1 cellular context compared by ENCODE assay signal in the genomic region with DNA sequence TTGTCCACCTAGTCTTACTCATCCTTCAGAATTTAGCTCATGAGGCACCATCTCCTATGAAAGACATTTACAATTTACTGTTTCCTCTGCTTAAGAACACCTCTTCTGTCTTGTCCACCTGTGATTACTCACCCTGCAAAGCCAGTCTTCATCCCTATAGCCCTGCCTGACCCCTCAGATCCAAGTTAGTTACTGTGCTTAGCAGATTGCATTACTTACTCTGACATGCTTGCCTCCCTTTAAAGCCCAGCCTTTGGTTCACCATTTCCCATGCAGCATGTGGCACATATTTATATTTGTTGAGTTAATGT.
TF ChIP-seq lines count a peak whose summit lies in the region.

No MANE protein-coding gene starts in this region.

TF ChIP-seq in GM23338, 12 proteins besides CTCF, POLR2A, EP300 and RAD21:
- TF ChIP-seq, protein P1, sequence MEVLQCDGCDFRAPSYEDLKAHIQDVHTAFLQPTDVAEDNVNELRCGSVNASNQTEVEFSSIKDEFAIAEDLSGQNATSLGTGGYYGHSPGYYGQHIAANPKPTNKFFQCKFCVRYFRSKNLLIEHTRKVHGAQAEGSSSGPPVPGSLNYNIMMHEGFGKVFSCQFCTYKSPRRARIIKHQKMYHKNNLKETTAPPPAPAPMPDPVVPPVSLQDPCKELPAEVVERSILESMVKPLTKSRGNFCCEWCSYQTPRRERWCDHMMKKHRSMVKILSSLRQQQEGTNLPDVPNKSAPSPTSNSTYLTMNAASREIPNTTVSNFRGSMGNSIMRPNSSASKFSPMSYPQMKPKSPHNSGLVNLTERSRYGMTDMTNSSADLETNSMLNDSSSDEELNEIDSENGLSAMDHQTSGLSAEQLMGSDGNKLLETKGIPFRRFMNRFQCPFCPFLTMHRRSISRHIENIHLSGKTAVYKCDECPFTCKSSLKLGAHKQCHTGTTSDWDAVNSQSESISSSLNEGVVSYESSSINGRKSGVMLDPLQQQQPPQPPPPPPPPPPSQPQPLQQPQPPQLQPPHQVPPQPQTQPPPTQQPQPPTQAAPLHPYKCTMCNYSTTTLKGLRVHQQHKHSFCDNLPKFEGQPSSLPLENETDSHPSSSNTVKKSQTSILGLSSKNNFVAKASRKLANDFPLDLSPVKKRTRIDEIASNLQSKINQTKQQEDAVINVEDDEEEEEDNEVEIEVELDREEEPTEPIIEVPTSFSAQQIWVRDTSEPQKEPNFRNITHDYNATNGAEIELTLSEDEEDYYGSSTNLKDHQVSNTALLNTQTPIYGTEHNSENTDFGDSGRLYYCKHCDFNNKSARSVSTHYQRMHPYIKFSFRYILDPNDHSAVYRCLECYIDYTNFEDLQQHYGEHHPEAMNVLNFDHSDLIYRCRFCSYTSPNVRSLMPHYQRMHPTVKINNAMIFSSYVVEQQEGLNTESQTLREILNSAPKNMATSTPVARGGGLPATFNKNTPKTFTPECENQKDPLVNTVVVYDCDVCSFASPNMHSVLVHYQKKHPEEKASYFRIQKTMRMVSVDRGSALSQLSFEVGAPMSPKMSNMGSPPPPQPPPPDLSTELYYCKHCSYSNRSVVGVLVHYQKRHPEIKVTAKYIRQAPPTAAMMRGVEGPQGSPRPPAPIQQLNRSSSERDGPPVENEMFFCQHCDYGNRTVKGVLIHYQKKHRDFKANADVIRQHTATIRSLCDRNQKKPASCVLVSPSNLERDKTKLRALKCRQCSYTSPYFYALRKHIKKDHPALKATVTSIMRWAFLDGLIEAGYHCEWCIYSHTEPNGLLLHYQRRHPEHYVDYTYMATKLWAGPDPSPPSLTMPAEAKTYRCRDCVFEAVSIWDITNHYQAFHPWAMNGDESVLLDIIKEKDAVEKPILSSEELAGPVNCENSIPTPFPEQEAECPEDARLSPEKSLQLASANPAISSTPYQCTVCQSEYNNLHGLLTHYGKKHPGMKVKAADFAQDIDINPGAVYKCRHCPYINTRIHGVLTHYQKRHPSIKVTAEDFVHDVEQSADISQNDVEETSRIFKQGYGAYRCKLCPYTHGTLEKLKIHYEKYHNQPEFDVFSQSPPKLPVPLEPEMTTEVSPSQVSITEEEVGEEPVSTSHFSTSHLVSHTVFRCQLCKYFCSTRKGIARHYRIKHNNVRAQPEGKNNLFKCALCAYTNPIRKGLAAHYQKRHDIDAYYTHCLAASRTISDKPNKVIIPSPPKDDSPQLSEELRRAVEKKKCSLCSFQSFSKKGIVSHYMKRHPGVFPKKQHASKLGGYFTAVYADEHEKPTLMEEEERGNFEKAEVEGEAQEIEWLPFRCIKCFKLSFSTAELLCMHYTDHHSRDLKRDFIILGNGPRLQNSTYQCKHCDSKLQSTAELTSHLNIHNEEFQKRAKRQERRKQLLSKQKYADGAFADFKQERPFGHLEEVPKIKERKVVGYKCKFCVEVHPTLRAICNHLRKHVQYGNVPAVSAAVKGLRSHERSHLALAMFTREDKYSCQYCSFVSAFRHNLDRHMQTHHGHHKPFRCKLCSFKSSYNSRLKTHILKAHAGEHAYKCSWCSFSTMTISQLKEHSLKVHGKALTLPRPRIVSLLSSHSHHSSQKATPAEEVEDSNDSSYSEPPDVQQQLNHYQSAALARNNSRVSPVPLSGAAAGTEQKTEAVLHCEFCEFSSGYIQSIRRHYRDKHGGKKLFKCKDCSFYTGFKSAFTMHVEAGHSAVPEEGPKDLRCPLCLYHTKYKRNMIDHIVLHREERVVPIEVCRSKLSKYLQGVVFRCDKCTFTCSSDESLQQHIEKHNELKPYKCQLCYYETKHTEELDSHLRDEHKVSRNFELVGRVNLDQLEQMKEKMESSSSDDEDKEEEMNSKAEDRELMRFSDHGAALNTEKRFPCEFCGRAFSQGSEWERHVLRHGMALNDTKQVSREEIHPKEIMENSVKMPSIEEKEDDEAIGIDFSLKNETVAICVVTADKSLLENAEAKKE (CRISPR knock-in tag; IDR thresholded peaks at IDR 0.05) = no peak
- no peak for TF ChIP-seq STAT1 (IDR thresholded peaks at IDR 0.05; ENCODE audit: unreplicated experiment)
- TF ChIP-seq, protein P2, sequence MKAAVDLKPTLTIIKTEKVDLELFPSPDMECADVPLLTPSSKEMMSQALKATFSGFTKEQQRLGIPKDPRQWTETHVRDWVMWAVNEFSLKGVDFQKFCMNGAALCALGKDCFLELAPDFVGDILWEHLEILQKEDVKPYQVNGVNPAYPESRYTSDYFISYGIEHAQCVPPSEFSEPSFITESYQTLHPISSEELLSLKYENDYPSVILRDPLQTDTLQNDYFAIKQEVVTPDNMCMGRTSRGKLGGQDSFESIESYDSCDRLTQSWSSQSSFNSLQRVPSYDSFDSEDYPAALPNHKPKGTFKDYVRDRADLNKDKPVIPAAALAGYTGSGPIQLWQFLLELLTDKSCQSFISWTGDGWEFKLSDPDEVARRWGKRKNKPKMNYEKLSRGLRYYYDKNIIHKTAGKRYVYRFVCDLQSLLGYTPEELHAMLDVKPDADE (IDR thresholded peaks at IDR 0.05) = no peak
- TF ChIP-seq NANOG (IDR thresholded peaks at IDR 0.05; ENCODE audit: borderline replicate concordance) = no peak
- TF ChIP-seq POLR2AphosphoS5 (IDR thresholded peaks at IDR 0.05; ENCODE audit: low read depth) = no peak
- no peak for TF ChIP-seq ZNF331 (CRISPR knock-in tag; IDR thresholded peaks at IDR 0.05; ENCODE audit: low read depth)
- no peak for TF ChIP-seq ZNF114 (CRISPR knock-in tag; IDR thresholded peaks at IDR 0.05)
- TF ChIP-seq EZH2phosphoT487 (IDR thresholded peaks at IDR 0.05; ENCODE audit: unreplicated experiment) = no peak
- TF ChIP-seq CREB1 (CRISPR knock-in tag; IDR thresholded peaks at IDR 0.05; ENCODE audit: low read depth) = no peak
- no peak for TF ChIP-seq EZH2 (IDR thresholded peaks at IDR 0.05; ENCODE audit: low read depth, unreplicated experiment)
- TF ChIP-seq, protein P3, sequence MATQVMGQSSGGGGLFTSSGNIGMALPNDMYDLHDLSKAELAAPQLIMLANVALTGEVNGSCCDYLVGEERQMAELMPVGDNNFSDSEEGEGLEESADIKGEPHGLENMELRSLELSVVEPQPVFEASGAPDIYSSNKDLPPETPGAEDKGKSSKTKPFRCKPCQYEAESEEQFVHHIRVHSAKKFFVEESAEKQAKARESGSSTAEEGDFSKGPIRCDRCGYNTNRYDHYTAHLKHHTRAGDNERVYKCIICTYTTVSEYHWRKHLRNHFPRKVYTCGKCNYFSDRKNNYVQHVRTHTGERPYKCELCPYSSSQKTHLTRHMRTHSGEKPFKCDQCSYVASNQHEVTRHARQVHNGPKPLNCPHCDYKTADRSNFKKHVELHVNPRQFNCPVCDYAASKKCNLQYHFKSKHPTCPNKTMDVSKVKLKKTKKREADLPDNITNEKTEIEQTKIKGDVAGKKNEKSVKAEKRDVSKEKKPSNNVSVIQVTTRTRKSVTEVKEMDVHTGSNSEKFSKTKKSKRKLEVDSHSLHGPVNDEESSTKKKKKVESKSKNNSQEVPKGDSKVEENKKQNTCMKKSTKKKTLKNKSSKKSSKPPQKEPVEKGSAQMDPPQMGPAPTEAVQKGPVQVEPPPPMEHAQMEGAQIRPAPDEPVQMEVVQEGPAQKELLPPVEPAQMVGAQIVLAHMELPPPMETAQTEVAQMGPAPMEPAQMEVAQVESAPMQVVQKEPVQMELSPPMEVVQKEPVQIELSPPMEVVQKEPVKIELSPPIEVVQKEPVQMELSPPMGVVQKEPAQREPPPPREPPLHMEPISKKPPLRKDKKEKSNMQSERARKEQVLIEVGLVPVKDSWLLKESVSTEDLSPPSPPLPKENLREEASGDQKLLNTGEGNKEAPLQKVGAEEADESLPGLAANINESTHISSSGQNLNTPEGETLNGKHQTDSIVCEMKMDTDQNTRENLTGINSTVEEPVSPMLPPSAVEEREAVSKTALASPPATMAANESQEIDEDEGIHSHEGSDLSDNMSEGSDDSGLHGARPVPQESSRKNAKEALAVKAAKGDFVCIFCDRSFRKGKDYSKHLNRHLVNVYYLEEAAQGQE (IDR thresholded peaks at IDR 0.05; ENCODE audit: unreplicated experiment) = no peak
- TF ChIP-seq JUNB (IDR thresholded peaks at IDR 0.05; ENCODE audit: unreplicated experiment) = no peak
